27 cellular contexts compared by ENCODE assay signal in genomic region chr7:29510028-29510427, GRCh38. TPM values are rescaled to one million over a fixed set of nuclear protein-coding genes. Genes with fewer than 3 reads are reported as not detected.
"Had no signal": no experiment of that assay in that cellular context is flagged by ENCODE, and none has a peak within 500 bp of the region (broad histone marks: within the 10 kb centered on the region; RNA-seq: fewer than 3 reads in every experiment).

No MANE protein-coding gene starts in this region.

- H3K9me3 Mint-ChIP-seq: mesothelial cell of epicardium; naive thymus-derived CD4-positive, alpha-beta T cell; natural killer cell treated with Interleukin-12 subunit alpha and Interleukin-12 subunit beta and Interleukin-15 and Interleukin-18, amount 100 ng/mL, for 72 hours; neural crest cell; stimulated activated effector memory CD8-positive, alpha-beta T cell treated with anti-CD3 and anti-CD28 coated beads, Interleukin-12 subunit alpha, Interleukin-12 subunit beta, amount 100 ng/mL, for 72 hours; stimulated activated naive CD8-positive, alpha-beta T cell treated with anti-CD3 and anti-CD28 coated beads, Interleukin-15, Interleukin-2, amounts not matched to agents 100 ng/mL and 50 ng/mL, for 24 hours; type B pancreatic cell had no signal

- H3K27me3 Mint-ChIP-seq: natural killer cell treated with Interleukin-12 subunit alpha and Interleukin-12 subunit beta and Interleukin-15 and Interleukin-18, amount 100 ng/mL, for 72 hours; stimulated activated naive CD8-positive, alpha-beta T cell treated with anti-CD3 and anti-CD28 coated beads, Interleukin-15, Interleukin-2, amounts not matched to agents 100 ng/mL and 50 ng/mL, for 24 hours; type B pancreatic cell had no signal

- H3K27ac ChIP-seq: heart left ventricle, left ventricle myocardium inferior, parathyroid adenoma, right atrium auricular region, skin epidermis, spleen, suprapubic skin, thoracic aorta, tibial artery, vagina had no signal

- H3K36me3 ChIP-seq: vagina had no signal

- H3K36me3 Mint-ChIP-seq: naive thymus-derived CD4-positive, alpha-beta T cell; natural killer cell treated with Interleukin-12 subunit alpha and Interleukin-12 subunit beta and Interleukin-15 and Interleukin-18, amount 100 ng/mL, for 72 hours had no signal

- H3K4me3 ChIP-seq: heart left ventricle, left ventricle myocardium inferior, lung, right atrium auricular region, skin epidermis, spleen, suprapubic skin, thoracic aorta, tibial artery, vagina had no signal

- H3K4me3 Mint-ChIP-seq: mesothelial cell of epicardium; naive thymus-derived CD4-positive, alpha-beta T cell; natural killer cell treated with Interleukin-12 subunit alpha and Interleukin-12 subunit beta and Interleukin-15 and Interleukin-18, amount 100 ng/mL, for 72 hours; neural crest cell; stimulated activated effector memory CD8-positive, alpha-beta T cell treated with anti-CD3 and anti-CD28 coated beads, Interleukin-12 subunit alpha, Interleukin-12 subunit beta, amount 100 ng/mL, for 72 hours; stimulated activated naive CD8-positive, alpha-beta T cell treated with anti-CD3 and anti-CD28 coated beads, Interleukin-15, Interleukin-2, amounts not matched to agents 100 ng/mL and 50 ng/mL, for 24 hours; type B pancreatic cell had no signal

- H3K27me3 ChIP-seq: heart left ventricle, right atrium auricular region, spleen, suprapubic skin, tibial artery, vagina had no signal

- H3K4me1 Mint-ChIP-seq: neural crest cell; stimulated activated effector memory CD8-positive, alpha-beta T cell treated with anti-CD3 and anti-CD28 coated beads, Interleukin-12 subunit alpha, Interleukin-12 subunit beta, amount 100 ng/mL, for 72 hours had no signal

- H3K9me3 ChIP-seq: heart left ventricle, left ventricle myocardium inferior, right atrium auricular region, spleen, suprapubic skin, thoracic aorta, tibial artery, vagina had no signal

- H3K27ac Mint-ChIP-seq: mesothelial cell of epicardium; naive thymus-derived CD4-positive, alpha-beta T cell; natural killer cell treated with Interleukin-12 subunit alpha and Interleukin-12 subunit beta and Interleukin-15 and Interleukin-18, amount 100 ng/mL, for 72 hours; stimulated activated effector memory CD8-positive, alpha-beta T cell treated with anti-CD3 and anti-CD28 coated beads, Interleukin-12 subunit alpha, Interleukin-12 subunit beta, amount 100 ng/mL, for 72 hours; stimulated activated naive CD8-positive, alpha-beta T cell treated with anti-CD3 and anti-CD28 coated beads, Interleukin-15, Interleukin-2, amounts not matched to agents 100 ng/mL and 50 ng/mL, for 24 hours; type B pancreatic cell had no signal

- DNase-seq: heart left ventricle; kidney glomerular epithelial cell; left cardiac atrium; left ventricle myocardium inferior; mesendoderm; naive thymus-derived CD4-positive, alpha-beta T cell; nucleus accumbens; spleen; stimulated activated CD4-positive, alpha-beta T cell treated with anti-CD3 and anti-CD28 coated beads, Interleukin-4, amount 100 ng/mL, for 24 hours; stimulated activated naive CD4-positive, alpha-beta T cell; tibial artery had no signal

- H3K4me1 ChIP-seq: parathyroid adenoma, right atrium auricular region, spleen, suprapubic skin, tibial artery, vagina had no signal

- ATAC-seq: heart left ventricle; left cardiac atrium; naive thymus-derived CD4-positive, alpha-beta T cell; natural killer cell treated with Interleukin-12 subunit alpha and Interleukin-12 subunit beta and Interleukin-15 and Interleukin-18, amount 100 ng/mL, for 72 hours; sciatic nerve; stimulated activated effector memory CD8-positive, alpha-beta T cell treated with anti-CD3 and anti-CD28 coated beads, Interleukin-12 subunit alpha, Interleukin-12 subunit beta, amount 100 ng/mL, for 72 hours had no signal

RNA-seq across cellular contexts. Expression of gene PRR15, which starts 53.6 kb away (rescaled TPM):
- total RNA-seq: left ventricle myocardium inferior; mononuclear cell; myocyte; naive thymus-derived CD4-positive, alpha-beta T cell; natural killer cell treated with Interleukin-12 subunit alpha and Interleukin-12 subunit beta and Interleukin-15 and Interleukin-18, amount 100 ng/mL, for 72 hours; neural crest cell; sciatic nerve; spleen; vagina had no signal
- polyA plus RNA-seq: naive thymus-derived CD4-positive, alpha-beta T cell had no signal
